8 cellular contexts compared by ENCODE assay signal in genomic region chr17:4498461-4499397, GRCh38. TPM values are rescaled to one million over a fixed set of nuclear protein-coding genes. Genes with fewer than 3 reads are reported as not detected.
DNase-seq lines count a peak whose midpoint lies in the region; ATAC-seq and TF ChIP-seq lines count a peak whose summit lies in the region.

A gene with protein sequence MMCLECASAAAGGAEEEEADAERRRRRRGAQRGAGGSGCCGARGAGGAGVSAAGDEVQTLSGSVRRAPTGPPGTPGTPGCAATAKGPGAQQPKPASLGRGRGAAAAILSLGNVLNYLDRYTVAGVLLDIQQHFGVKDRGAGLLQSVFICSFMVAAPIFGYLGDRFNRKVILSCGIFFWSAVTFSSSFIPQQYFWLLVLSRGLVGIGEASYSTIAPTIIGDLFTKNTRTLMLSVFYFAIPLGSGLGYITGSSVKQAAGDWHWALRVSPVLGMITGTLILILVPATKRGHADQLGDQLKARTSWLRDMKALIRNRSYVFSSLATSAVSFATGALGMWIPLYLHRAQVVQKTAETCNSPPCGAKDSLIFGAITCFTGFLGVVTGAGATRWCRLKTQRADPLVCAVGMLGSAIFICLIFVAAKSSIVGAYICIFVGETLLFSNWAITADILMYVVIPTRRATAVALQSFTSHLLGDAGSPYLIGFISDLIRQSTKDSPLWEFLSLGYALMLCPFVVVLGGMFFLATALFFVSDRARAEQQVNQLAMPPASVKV (plus strand): TSS chr17:4498881. CDS start chr17:4499048, 167 bp downstream.

- peaks cover 4% of the 10 kb centered on the region for H3K4me1 ChIP-seq in colonic mucosa

- H3K9me3 ChIP-seq in colonic mucosa: no peaks in the 10 kb centered on the region

- intact Hi-C loops in activated CD4-positive, alpha-beta T cell treated with anti-CD3 and anti-CD28 coated beads, Interleukin-2, amount 10 ng/mL, durations not matched to agents 24 days and 14 days (cut with micrococcal nuclease): no loop called here
- intact Hi-C loops in colonic mucosa (cut with DNase I): no loop called here

- H3K9ac ChIP-seq in colonic mucosa (ENCODE audit: low read depth in 2 of 2, low read length in 2 of 2): peak within 1 kb of the TSS; percentile 34 to 66

- CTCF ChIA-PET in AG04449 (lab: Yijun Ruan, JAX): interaction anchor here (1.5 kb wide), 1 partner anchor 68 kb away, joined by 4 read pairs; no protein-coding TSS in a partner anchor

- no peaks in the 10 kb centered on the region for H3K36me3 Mint-ChIP-seq in activated CD4-positive, alpha-beta T cell treated with anti-CD3 and anti-CD28 coated beads, Interleukin-2, amount 10 ng/mL, durations not matched to agents 24 days and 14 days (ENCODE audit: low read depth)

- no peak for TF ChIP-seq CTCF in AG04449 (IDR thresholded peaks at IDR 0.05; ENCODE audit: insufficient read depth, low read length, missing control alignments)
- no peak for TF ChIP-seq CTCF in colonic mucosa (IDR thresholded peaks at IDR 0.05)

- H3K27ac Mint-ChIP-seq in activated CD4-positive, alpha-beta T cell treated with anti-CD3 and anti-CD28 coated beads, Interleukin-2, amount 10 ng/mL, durations not matched to agents 24 days and 14 days: no peak within 1 kb of the TSS

- H3K27me3 Mint-ChIP-seq in activated CD4-positive, alpha-beta T cell treated with anti-CD3 and anti-CD28 coated beads, Interleukin-2, amount 10 ng/mL, durations not matched to agents 24 days and 14 days: peaks cover 43% of the 10 kb centered on the region

- peak; percentile 84 for ATAC-seq in GM19328 (IDR thresholded peaks at IDR 0.05; ENCODE audit: unreplicated experiment)

- H3K4me3 Mint-ChIP-seq in activated CD4-positive, alpha-beta T cell treated with anti-CD3 and anti-CD28 coated beads, Interleukin-2, amount 10 ng/mL, durations not matched to agents 24 days and 14 days: peak within 1 kb of the TSS; percentile 80

- DNase-seq in AG04449 (ENCODE audit: low read depth, low spot score) (no peak), NCI-H1105 treated with DMSO at 0.1 percent for 48 hours (lab: John Stamatoyannopoulos, UW) (peak; percentile 60), colonic mucosa (peak; percentile 65), NK-92 (lab: John Stamatoyannopoulos, UW; ENCODE audit: unreplicated experiment) (no peak)
- DNase-seq in activated CD4-positive, alpha-beta T cell treated with anti-CD3 and anti-CD28 coated beads, Interleukin-2, amount 10 ng/mL, durations not matched to agents 24 days and 14 days: peak; percentile 91
- DNase-seq in stimulated activated CD4-positive, alpha-beta T cell treated with anti-CD3 and anti-CD28 coated beads, Interleukin-15, amount 100 ng/mL, for 1 hour (ENCODE audit: low read depth in 1 of 2, low spot score in 1 of 2): peak; percentile 37 to 62

- POLR2A ChIA-PET in AG04449 (lab: Yijun Ruan, JAX): no interaction called here

- no peaks in the 10 kb centered on the region for H3K9me3 Mint-ChIP-seq in activated CD4-positive, alpha-beta T cell treated with anti-CD3 and anti-CD28 coated beads, Interleukin-2, amount 10 ng/mL, durations not matched to agents 24 days and 14 days

- peak within 1 kb of the TSS; percentile 15; the same call in 1 of the 2 replicates for H3K4me3 ChIP-seq in AG04449 (ENCODE audit: low read depth, low read length)
- H3K4me3 ChIP-seq in colonic mucosa: peak within 1 kb of the TSS; percentile 43

- peaks cover 18% of the 10 kb centered on the region for H3K4me1 Mint-ChIP-seq in activated CD4-positive, alpha-beta T cell treated with anti-CD3 and anti-CD28 coated beads, Interleukin-2, amount 10 ng/mL, durations not matched to agents 24 days and 14 days

- peaks cover 10% of the 10 kb centered on the region for H3K27me3 ChIP-seq in colonic mucosa
- H3K27me3 ChIP-seq in layer of hippocampus (ENCODE audit: control insufficient read depth, insufficient read depth, low read length): no peaks in the 10 kb centered on the region

- no peak within 1 kb of the TSS for H3K27ac ChIP-seq in colonic mucosa
- H3K27ac ChIP-seq in layer of hippocampus (ENCODE audit: low read depth, low read length): peak within 1 kb of the TSS; percentile 71

- H3K36me3 ChIP-seq in colonic mucosa: no peaks in the 10 kb centered on the region

RNA-seq across cellular contexts. Expression of the gene that starts here (rescaled TPM):
- 0.17 and 0.28 TPM in 2 replicates for total RNA-seq in activated CD4-positive, alpha-beta T cell treated with anti-CD3 and anti-CD28 coated beads, Interleukin-2, amount 10 ng/mL, durations not matched to agents 24 days and 14 days
- 10 to 100 TPM; 13.7 to 17.4 TPM for total RNA-seq in colonic mucosa

Comparison
In these comparisons a context has a peak if more than half of its experiments do, and no peak if none do; other contexts are left out.
1. RNA of the gene that starts here (total RNA-seq): 13.7 to 17.4 TPM in colonic mucosa; 0.17 to 0.28 TPM in activated CD4-positive, alpha-beta T cell treated with anti-CD3 and anti-CD28 coated beads, Interleukin-2, amount 10 ng/mL, durations not matched to agents 24 days and 14 days; every median in the first group is over 10 times any median in the second.
2. Peak in DNase-seq in activated CD4-positive, alpha-beta T cell treated with anti-CD3 and anti-CD28 coated beads, Interleukin-2, amount 10 ng/mL, durations not matched to agents 24 days and 14 days; RNA of the gene not detected or under 1 TPM.
3. DNase-seq: peak in NCI-H1105 treated with DMSO at 0.1 percent for 48 hours (single experiment), colonic mucosa (single experiment) and stimulated activated CD4-positive, alpha-beta T cell treated with anti-CD3 and anti-CD28 coated beads, Interleukin-15, amount 100 ng/mL, for 1 hour (2 of 2); none in AG04449 (single experiment) and NK-92 (single experiment).